8 cellular contexts compared by ENCODE assay signal in genomic region chr19:6501740-6502648, GRCh38. TPM values are rescaled to one million over a fixed set of nuclear protein-coding genes. Genes with fewer than 3 reads are reported as not detected.
DNase-seq lines count a peak whose midpoint lies in the region; ATAC-seq lines count a peak whose summit lies in the region.

TSS of gene TUBB4A (minus strand) at chr19:6502309. CDS start at chr19:6502212, 97 bp downstream.

- no peaks in the 10 kb centered on the region for H3K9me3 ChIP-seq in Karpas-422 (ENCODE audit: low read length)

- H3K4me2 ChIP-seq in Karpas-422 (ENCODE audit: low read depth, low read length, poor library complexity, severe bottlenecking): peak within 1 kb of the TSS; percentile 58

- H4K20me1 ChIP-seq in Karpas-422 (ENCODE audit: insufficient read depth, low read depth, low read length): no peaks in the 10 kb centered on the region

- peaks cover 11% of the 10 kb centered on the region for H3K4me1 ChIP-seq in Karpas-422 (ENCODE audit: low read length)

- H2AFZ ChIP-seq in Karpas-422 (ENCODE audit: low read length): peak within 1 kb of the TSS; percentile 2; the same call in 1 of the 2 replicates

- peak within 1 kb of the TSS; percentile 82 for H3K4me3 Mint-ChIP-seq in activated naive CD8-positive, alpha-beta T cell treated with anti-CD3 and anti-CD28 coated beads, Interleukin-2, amount 50 U/mL, for 24 hours

- H3K9me3 Mint-ChIP-seq in activated naive CD8-positive, alpha-beta T cell treated with anti-CD3 and anti-CD28 coated beads, Interleukin-2, amount 50 U/mL, for 24 hours: no peaks in the 10 kb centered on the region

- peaks cover 10% of the 10 kb centered on the region for H3K27me3 Mint-ChIP-seq in activated naive CD8-positive, alpha-beta T cell treated with anti-CD3 and anti-CD28 coated beads, Interleukin-2, amount 50 U/mL, for 24 hours

- H3K36me3 ChIP-seq in Karpas-422 (ENCODE audit: insufficient read depth, low read length): no peaks in the 10 kb centered on the region

- no peaks in the 10 kb centered on the region for H3K9me2 ChIP-seq in Karpas-422 (replicated peaks; ENCODE audit: insufficient read depth, low read length)

- H3K4me3 ChIP-seq in Karpas-422 (ENCODE audit: low read length): peak within 1 kb of the TSS; percentile 62

- H3K27me3 ChIP-seq in Karpas-422 (ENCODE audit: low read length): no peaks in the 10 kb centered on the region

- DNase-seq in D341Med (ENCODE audit: low spot score) (peak; percentile 92), Karpas-422 (peak; percentile 57), iPS-NIHi7 (ENCODE audit: extremely low spot score) (peak; percentile 59), COLO668 (lab: John Stamatoyannopoulos, UW; ENCODE audit: unreplicated experiment) (no peak)
- peak; percentile 64 for DNase-seq in activated naive CD8-positive, alpha-beta T cell treated with anti-CD3 and anti-CD28 coated beads, Interleukin-2, amount 50 U/mL, for 24 hours
- DNase-seq in stimulated activated CD4-positive, alpha-beta T cell treated with anti-CD3 and anti-CD28 coated beads, TNF-alpha, amount 100 ng/mL, for 4 hours (ENCODE audit: low read depth in 3 of 3): peak in 2 of 3 experiments; percentile 20 to 25

- peak within 1 kb of the TSS; percentile 43 for H3K9ac ChIP-seq in Karpas-422 (ENCODE audit: low read length)

- H3K36me3 Mint-ChIP-seq in activated naive CD8-positive, alpha-beta T cell treated with anti-CD3 and anti-CD28 coated beads, Interleukin-2, amount 50 U/mL, for 24 hours (ENCODE audit: low read depth): no peaks in the 10 kb centered on the region

- peak within 1 kb of the TSS; percentile 49 for H3K27ac Mint-ChIP-seq in activated naive CD8-positive, alpha-beta T cell treated with anti-CD3 and anti-CD28 coated beads, Interleukin-2, amount 50 U/mL, for 24 hours

- peak; percentile 51 for ATAC-seq in activated naive CD8-positive, alpha-beta T cell treated with anti-CD3 and anti-CD28 coated beads, Interleukin-2, amount 50 U/mL, for 24 hours
- ATAC-seq in GM21717 (IDR thresholded peaks at IDR 0.05; ENCODE audit: unreplicated experiment): no peak
- no peak for ATAC-seq in GM21526 (IDR thresholded peaks at IDR 0.05; ENCODE audit: low FRiP score, unreplicated experiment)

- H3K79me2 ChIP-seq in Karpas-422 (ENCODE audit: low read length): no peaks in the 10 kb centered on the region

- H3K27ac ChIP-seq in Karpas-422 (ENCODE audit: low read length): no peak within 1 kb of the TSS

- peaks cover 3% of the 10 kb centered on the region for H3K4me1 Mint-ChIP-seq in activated naive CD8-positive, alpha-beta T cell treated with anti-CD3 and anti-CD28 coated beads, Interleukin-2, amount 50 U/mL, for 24 hours

RNA-seq across cellular contexts. Expression of gene TUBB4A, which starts in this region (rescaled TPM):
- 0.45 and 0.83 TPM in 2 replicates for total RNA-seq in Karpas-422 (2014; rRNA removed; shearing (Covaris generic); ENCODE audit: low replicate concordance)

Comparison
In these comparisons a context has a peak if more than half of its experiments do, and no peak if none do; other contexts are left out.
1. Peak in DNase-seq, H3K4me3 ChIP-seq, H3K9ac ChIP-seq and H3K4me2 ChIP-seq in Karpas-422; RNA of the gene not detected or under 1 TPM.